10 cellular contexts compared by ENCODE assay signal in the genomic region with DNA sequence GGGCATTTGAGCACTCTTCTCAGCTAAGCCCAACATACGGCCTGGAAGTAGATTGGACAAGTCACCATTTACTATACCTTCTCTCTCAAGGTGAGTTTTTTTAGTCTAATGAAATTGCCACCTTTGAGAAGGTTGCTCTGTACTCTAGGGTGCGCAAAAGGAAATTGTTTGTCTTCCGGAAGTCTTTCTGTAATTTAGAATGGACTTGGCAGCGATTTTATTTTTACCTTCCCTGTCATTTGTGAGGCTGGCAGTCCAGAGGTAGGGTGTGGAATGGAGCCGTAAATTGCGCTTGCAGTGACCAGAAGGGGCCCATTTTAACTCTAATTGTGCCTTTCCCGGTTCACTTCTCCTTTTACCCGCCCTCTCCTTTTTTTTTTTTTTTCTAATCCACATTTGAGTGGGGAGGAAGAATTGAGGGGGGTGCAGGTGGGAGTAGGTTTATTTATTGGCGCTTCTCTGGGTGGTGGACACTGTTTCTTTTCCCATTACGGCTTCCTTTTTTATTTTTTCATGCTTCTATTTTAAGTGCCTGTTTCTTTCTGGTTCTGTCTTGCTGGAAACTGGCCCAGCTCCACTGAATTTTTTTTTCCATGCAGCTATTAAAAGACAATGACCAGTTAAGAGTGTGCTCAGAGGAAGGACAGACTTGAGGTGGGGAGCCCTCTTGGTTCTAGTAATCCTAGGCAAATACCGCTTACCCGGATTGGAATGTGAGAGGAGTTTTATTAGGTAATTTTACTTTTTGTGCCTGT.
DNase-seq lines count a peak whose midpoint lies in the region; ATAC-seq, FAIRE-seq and TF ChIP-seq lines count a peak whose summit lies in the region.
"Had no signal": no experiment of that assay in that cellular context is flagged by ENCODE, and none has a peak within 500 bp of the region (broad histone marks: within the 10 kb centered on the region; RNA-seq: fewer than 3 reads in every experiment).

No MANE protein-coding gene starts in this region.

- H3K27me3 Mint-ChIP-seq in brain, result no peaks in the 10 kb centered on the region

- H3K4me3 Mint-ChIP-seq in brain, result peak overlapping the region in 4 of 5 experiments; percentile 4 to 46 (median 14)

- H4K8ac ChIP-seq in IMR-90 (ENCODE audit: low read depth in 2 of 2, low read length in 2 of 2), result no peak overlapping the region

- no peak overlapping the region for H4K91ac ChIP-seq in IMR-90 (ENCODE audit: insufficient read depth, low read depth, low read length)

- TF ChIP-seq POLR2A in IMR-90 (IDR thresholded peaks at IDR 0.05; ENCODE audit: low read depth, low read length), result no peak
- no peak for TF ChIP-seq POLR2A in H54 (IDR thresholded peaks at IDR 0.05; ENCODE audit: low read depth, low read length)

- no peak overlapping the region for H4K5ac ChIP-seq in IMR-90 (ENCODE audit: low read depth, low read length)

- H3K27me3 ChIP-seq in IMR-90 (ENCODE audit: control insufficient read depth, insufficient read depth, low read length), result no peaks in the 10 kb centered on the region
- H3K27me3 ChIP-seq in stomach smooth muscle (ENCODE audit: control insufficient read depth in 1 of 2, insufficient read depth in 2 of 2, low read length in 2 of 2), result no peaks in the 10 kb centered on the region
- no peaks in the 10 kb centered on the region for H3K27me3 ChIP-seq in MG63
- no peaks in the 10 kb centered on the region for H3K27me3 ChIP-seq in effector memory CD4-positive, alpha-beta T cell (replicated peaks; ENCODE audit: control insufficient read depth, insufficient read depth, low read length, poor library complexity, severe bottlenecking)

- POLR2A ChIA-PET in IMR-90 (lab: Charles Lee; ENCODE audit: unreplicated experiment), result no interaction called here

- no peak for TF ChIP-seq RAD21 in IMR-90 (IDR thresholded peaks at IDR 0.05; ENCODE audit: low read length)

- ATAC-seq in IMR-90 (ENCODE audit: low read depth), result peak; percentile 50; the same call in 1 of the 2 replicates
- no peak for ATAC-seq in GM18517 (IDR thresholded peaks at IDR 0.05; ENCODE audit: unreplicated experiment)

- in situ Hi-C loops in IMR-90 (cut with MboI; ENCODE audit: low sequenced_read_pairs), result no loop called here

- H3K56ac ChIP-seq in IMR-90 (ENCODE audit: extremely low read depth, insufficient read depth, low read length), result no peak overlapping the region

- no peak overlapping the region for H3K18ac ChIP-seq in IMR-90 (ENCODE audit: low read depth, low read length)

- BruUV-seq in IMR-90 (replicated peaks; lab: Mats Ljungman, UMichigan), result no TSS peak

- H2AFZ ChIP-seq in IMR-90 (replicated peaks; ENCODE audit: low read length, poor library complexity), result no peak overlapping the region

- WGBS in IMR-90 (ENCODE audit: extremely low coverage in 2 of 2, insufficient read length in 1 of 2), 2 experiments, result no CpG with 5 or more reads among the region's 12 CpGs

- peaks cover 12% of the 10 kb centered on the region for H3K36me3 Mint-ChIP-seq in brain

- H3K4me1 ChIP-seq in IMR-90 (ENCODE audit: control insufficient read depth, insufficient read depth, low read length), result 0 out of 2 replicates have a peak, but pooled peaks cover 5% of the 10 kb centered on the region
- peaks cover 33% of the 10 kb centered on the region for H3K4me1 ChIP-seq in stomach smooth muscle (ENCODE audit: control insufficient read depth, insufficient read depth, low read length)
- no peaks in the 10 kb centered on the region for H3K4me1 ChIP-seq in effector memory CD4-positive, alpha-beta T cell (ENCODE audit: control insufficient read depth, insufficient read depth, low read length, poor library complexity, severe bottlenecking)

- H2BK15ac ChIP-seq in IMR-90 (ENCODE audit: low read depth, low read length), result no peak overlapping the region

- H3K14ac ChIP-seq in IMR-90 (replicated peaks; ENCODE audit: low read depth, low read length), result no peak overlapping the region

- H2AK5ac ChIP-seq in IMR-90 (ENCODE audit: low read depth, low read length), result no peak overlapping the region; the same call in 1 of the 2 replicates

- no peak overlapping the region for H3K4me2 ChIP-seq in IMR-90 (ENCODE audit: low read depth, low read length)

- H3K9me3 Mint-ChIP-seq in brain, result peaks cover 0 to 2% (median 0%) of the 10 kb centered on the region in 5 experiments

- peaks cover 4% of the 10 kb centered on the region; the same call in 1 of the 2 replicates for H3K9me1 ChIP-seq in IMR-90 (ENCODE audit: insufficient read depth, low read length)

- H3K9me3 ChIP-seq in IMR-90 (ENCODE audit: control insufficient read depth, insufficient read depth, low read length) (no peaks in the 10 kb centered on the region), stomach smooth muscle (ENCODE audit: control insufficient read depth in 2 of 2, low read length in 2 of 2) (no peaks in the 10 kb centered on the region), MG63 (no peaks in the 10 kb centered on the region)
- H3K9me3 ChIP-seq in effector memory CD4-positive, alpha-beta T cell (ENCODE audit: control insufficient read depth, low read length), result no peaks in the 10 kb centered on the region

- no peak overlapping the region for H2AK9ac ChIP-seq in IMR-90 (replicated peaks; ENCODE audit: low read depth, low read length, poor library complexity)

- H3K9ac ChIP-seq in IMR-90 (ENCODE audit: low read depth, low read length) (no peak overlapping the region), stomach smooth muscle (ENCODE audit: low read length in 2 of 2) (peak overlapping the region in 1 of 2 donors; percentile 58)

- no peak overlapping the region for H3K4me3 ChIP-seq in IMR-90 (ENCODE audit: insufficient read depth, low read depth, low read length)
- H3K4me3 ChIP-seq in stomach smooth muscle (ENCODE audit: low read length in 2 of 2), result peak overlapping the region; percentile 40 to 61
- H3K4me3 ChIP-seq in MG63, result no peak overlapping the region
- no peak overlapping the region for H3K4me3 ChIP-seq in effector memory CD4-positive, alpha-beta T cell (ENCODE audit: insufficient read depth, low read depth, low read length, poor library complexity, severe bottlenecking)

- CTCF ChIA-PET in IMR-90 (lab: Yijun Ruan, JAX), result interaction anchor here (0.8 to 1.2 kb wide), 2 partner anchors 13 to 26 kb away, joined by 6 to 8 read pairs; no protein-coding TSS in a partner anchor

- H3K36me3 ChIP-seq in IMR-90 (ENCODE audit: control insufficient read depth, insufficient read depth, low read length) (peaks cover 2% of the 10 kb centered on the region; the same call in 1 of the 2 replicates), stomach smooth muscle (ENCODE audit: control insufficient read depth in 2 of 2, insufficient read depth in 2 of 2, low read length in 2 of 2) (no peaks in the 10 kb centered on the region), MG63 (no peaks in the 10 kb centered on the region)
- H3K36me3 ChIP-seq in effector memory CD4-positive, alpha-beta T cell (ENCODE audit: control insufficient read depth, insufficient read depth, low read length), result peaks cover 20% of the 10 kb centered on the region

- H3K79me1 ChIP-seq in IMR-90 (ENCODE audit: low read depth in 1 of 2, low read length in 2 of 2), result peaks cover 0 to 10% of the 10 kb centered on the region in 2 experiments; a peak in 1 of 4 replicates

- H2BK20ac ChIP-seq in IMR-90 (ENCODE audit: low read depth, low read length), result no peak overlapping the region

- dilution Hi-C loops in IMR-90 (cut with HindIII; ENCODE audit: low sequenced_read_pairs, unreplicated experiment), result no loop called here

- FAIRE-seq in H54 (lab: Jason Lieb, UNC), result no peak

- DNase-seq in IMR-90 (peak; percentile 75), left kidney (ENCODE audit: low read depth, low spot score) (peak; percentile 66), MG63 (no peak), H54 (ENCODE audit: insufficient read length, low spot score) (no peak)
- DNase-seq in effector memory CD4-positive, alpha-beta T cell, result no peak
- DNase-seq: glutamatergic neuron, NCI-H446 treated with DMSO at 0.1 percent for 48 hours had no signal

- no peak overlapping the region for H3K27ac ChIP-seq in IMR-90 (ENCODE audit: insufficient read depth, low read length)
- peak overlapping the region; percentile 55 for H3K27ac ChIP-seq in stomach smooth muscle (ENCODE audit: low read length)
- no peak overlapping the region for H3K27ac ChIP-seq in effector memory CD4-positive, alpha-beta T cell (ENCODE audit: insufficient read depth, low read length, poor library complexity, severe bottlenecking)

- H3K4me1 Mint-ChIP-seq in brain, result peaks cover 20% of the 10 kb centered on the region

- peak overlapping the region; percentile 67 to 93 (median 86) for H3K27ac Mint-ChIP-seq in brain

- intact Hi-C loops in IMR-90 (cut with micrococcal nuclease), result loop anchor here (5.0 kb wide), 1 partner anchor 56 kb away; no protein-coding TSS in a partner anchor

- H4K20me1 ChIP-seq in IMR-90 (ENCODE audit: insufficient read depth, low read length), result no peaks in the 10 kb centered on the region

- no peak overlapping the region for H2BK5ac ChIP-seq in IMR-90 (ENCODE audit: low read depth, low read length, poor library complexity, severe bottlenecking)

- H3K4ac ChIP-seq in IMR-90 (ENCODE audit: low read depth, low read length), result peak overlapping the region; percentile 27; the same call in 1 of the 2 replicates

- TF ChIP-seq CTCF in IMR-90 (conservative IDR thresholded peaks at IDR 0.05; ENCODE audit: low read depth, low read length) (no peak), brain (conservative IDR thresholded peaks at IDR 0.05) (no peak)

- no peak overlapping the region for H2BK120ac ChIP-seq in IMR-90 (ENCODE audit: low read depth, low read length)

- H3K23ac ChIP-seq in IMR-90 (ENCODE audit: low read depth, low read length), result no peak overlapping the region

TF ChIP-seq in IMR-90, 13 proteins besides CTCF, POLR2A, EP300 and RAD21:
- TF ChIP-seq MAFK (IDR thresholded peaks at IDR 0.05; ENCODE audit: low read depth, low read length), result no peak
- no peak for TF ChIP-seq MXI1 (IDR thresholded peaks at IDR 0.05; ENCODE audit: borderline replicate concordance, low read depth, low read length)
- no peak for TF ChIP-seq BHLHE40 (IDR thresholded peaks at IDR 0.05; ENCODE audit: low read depth, low read length)

Comparison
In these comparisons a context has a peak if more than half of its experiments do, and no peak if none do; other contexts are left out.
1. DNase-seq: peak in IMR-90 (single experiment) and left kidney (single experiment); none in MG63 (single experiment), effector memory CD4-positive, alpha-beta T cell (0 of 3) and H54 (single experiment).
2. H3K4me3 ChIP-seq: peak in stomach smooth muscle (2 of 2); none in IMR-90 (single experiment), MG63 (single experiment) and effector memory CD4-positive, alpha-beta T cell (single experiment).